Comparison of ENCODE assay signal across 21 cellular contexts in genomic region chrX:117843749-117844148, GRCh38.
"Had no signal": no experiment of that assay in that cellular context is flagged by ENCODE, and none has a peak within 500 bp of the region (broad histone marks: within the 10 kb centered on the region; RNA-seq: fewer than 3 reads in every experiment).

No MANE protein-coding gene starts in this region.

- H3K4me3 ChIP-seq: coronary artery, dorsolateral prefrontal cortex, esophagus muscularis mucosa, gastroesophageal sphincter, heart left ventricle, hepatocyte, left lung, lower lobe of right lung, mucosa of descending colon had no signal

- H3K27ac ChIP-seq: coronary artery, dorsolateral prefrontal cortex, esophagus muscularis mucosa, foreskin keratinocyte, gastroesophageal sphincter, heart left ventricle, hepatocyte, left lung, lower lobe of right lung had no signal

- FAIRE-seq: endothelial cell of umbilical vein had no signal

- DNase-seq: dermis blood vessel endothelial cell; dorsolateral prefrontal cortex; effector CD4-positive, alpha-beta T cell; effector memory CD4-positive, alpha-beta T cell; foreskin keratinocyte; heart left ventricle; hypothalamus; immature natural killer cell; islet precursor cell; left cardiac atrium; left lung; left ventricle myocardium superior; lower lobe of right lung; mesenchymal stem cell; mucosa of descending colon; naive B cell had no signal

- H2AFZ ChIP-seq: hepatocyte had no signal

- H3K79me2 ChIP-seq: hepatocyte had no signal

- ATAC-seq: foreskin keratinocyte, gastroesophageal sphincter, heart left ventricle, left cardiac atrium, left lung, left ventricle myocardium superior, lower lobe of right lung, mucosa of descending colon had no signal

- H3K36me3 ChIP-seq: esophagus muscularis mucosa, gastroesophageal sphincter, heart left ventricle, left lung, lower lobe of right lung had no signal

- H3K4me1 ChIP-seq: esophagus muscularis mucosa, foreskin keratinocyte, gastroesophageal sphincter, heart left ventricle, left lung, lower lobe of right lung had no signal

- H3K9me3 ChIP-seq: gastroesophageal sphincter, left lung, lower lobe of right lung, mucosa of descending colon had no signal

- H3K27me3 ChIP-seq: esophagus muscularis mucosa, foreskin keratinocyte, gastroesophageal sphincter, heart left ventricle, hepatocyte, left lung had no signal

- H3K4me2 ChIP-seq: hepatocyte had no signal
